Comparison of ENCODE assay signal across 12 cellular contexts in genomic region chr6:18389479-18389878, GRCh38. TPM values are rescaled to one million over a fixed set of nuclear protein-coding genes. Genes with fewer than 3 reads are reported as not detected.
A peak's percentile ranks its signal among the peaks of the same experiment; 100 is the strongest.
DNase-seq lines count a peak whose midpoint lies in the region; ATAC-seq, FAIRE-seq and TF ChIP-seq lines count a peak whose summit lies in the region.
"Had no signal": no experiment of that assay in that cellular context is flagged by ENCODE, and none has a peak within 500 bp of the region (broad histone marks: within the 10 kb centered on the region; RNA-seq: fewer than 3 reads in every experiment).

No MANE protein-coding gene starts in this region.

- peaks cover 0 to 2% of the 10 kb centered on the region in 2 donors for H3K36me3 Mint-ChIP-seq in activated T-cell treated with anti-CD3 and anti-CD28 coated beads, Interleukin-2, amount 50 U/mL, for 72 hours (ENCODE audit: insufficient read depth in 2 of 2)
- peaks cover 24% of the 10 kb centered on the region for H3K36me3 Mint-ChIP-seq in MCF 10A (ENCODE audit: insufficient read depth, unreplicated experiment)

- peak overlapping the region; percentile 29 to 56 for H3K27ac ChIP-seq in tibial artery

- H3K9me3 ChIP-seq in tibial artery, result no peaks in the 10 kb centered on the region

- no peaks in the 10 kb centered on the region for H3K36me3 ChIP-seq in tibial artery

- H3K27me3 Mint-ChIP-seq in activated T-cell treated with anti-CD3 and anti-CD28 coated beads, Interleukin-2, amount 50 U/mL, for 72 hours (ENCODE audit: low read depth), result peaks cover 11% of the 10 kb centered on the region
- no peaks in the 10 kb centered on the region for H3K27me3 Mint-ChIP-seq in MCF 10A (ENCODE audit: insufficient read depth, unreplicated experiment)

- intact Hi-C loops in MCF 10A (cut with micrococcal nuclease), result loop anchor here (5.0 kb wide), 2 partner anchors 58 to 127 kb away; partner anchors contain the start of gene DEK
- intact Hi-C loops in tibial artery (cut with DNase I; ENCODE audit: low total_unique reads), result no loop called here

- H3K4me3 ChIP-seq in tibial artery, result peak overlapping the region; percentile 58 to 60

- peaks cover 0 to 50% (median 25%) of the 10 kb centered on the region in 4 donors for H3K4me1 ChIP-seq in tibial artery

- POLR2A ChIA-PET in MCF 10A (lab: Yijun Ruan, JAX), result interaction anchor here (1.0 to 8.9 kb wide), 21 partner anchors 10 to 145 kb away, joined by 3 to 159 read pairs (median 7); partner anchors contain the start of gene DEK

- no peak for TF ChIP-seq CTCF in MCF 10A (IDR thresholded peaks at IDR 0.05; ENCODE audit: unreplicated experiment)
- no peak for TF ChIP-seq CTCF in tibial artery (IDR thresholded peaks at IDR 0.05)

- H3K9me3 Mint-ChIP-seq in activated T-cell treated with anti-CD3 and anti-CD28 coated beads, Interleukin-2, amount 50 U/mL, for 72 hours, result no peaks in the 10 kb centered on the region
- no peaks in the 10 kb centered on the region for H3K9me3 Mint-ChIP-seq in MCF 10A (ENCODE audit: unreplicated experiment)

- H3K27me3 ChIP-seq in tibial artery, result no peaks in the 10 kb centered on the region

- H3K4me3 Mint-ChIP-seq in activated T-cell treated with anti-CD3 and anti-CD28 coated beads, Interleukin-2, amount 50 U/mL, for 72 hours, result peak overlapping the region; percentile 94 to 96
- H3K4me3 Mint-ChIP-seq in MCF 10A (ENCODE audit: unreplicated experiment), result peak overlapping the region; percentile 84

- H3K4me1 Mint-ChIP-seq in activated T-cell treated with anti-CD3 and anti-CD28 coated beads, Interleukin-2, amount 50 U/mL, for 72 hours (ENCODE audit: low read depth), result peaks cover 52% of the 10 kb centered on the region
- H3K4me1 Mint-ChIP-seq in MCF 10A (ENCODE audit: insufficient read depth, unreplicated experiment), result peaks cover 23% of the 10 kb centered on the region

- no TSS peak for BruUV-seq in MCF 10A (replicated peaks; lab: Mats Ljungman, UMichigan)

- no peak for FAIRE-seq in frontal cortex (lab: Jason Lieb, UNC)
- FAIRE-seq: islet of Langerhans had no signal

- ATAC-seq in activated T-cell treated with anti-CD3 and anti-CD28 coated beads, Interleukin-2, amount 50 U/mL, for 72 hours (replicated peaks in 1 of 2), result no peak

- CTCF ChIA-PET in MCF 10A (lab: Yijun Ruan, JAX), result interaction anchor here (0.7 to 1.9 kb wide), 3 partner anchors 65 to 1400 kb away, joined by 3 to 8 read pairs (median 5); no protein-coding TSS in a partner anchor

- no peak for DNase-seq in activated T-cell treated with anti-CD3 and anti-CD28 coated beads, Interleukin-2, amount 50 U/mL, for 72 hours
- no peak for DNase-seq in activated T-cell treated with anti-CD3 and anti-CD28 coated beads, Interleukin-2, amount 50 U/mL, for 48 hours
- peak; percentile 36 for DNase-seq in MCF 10A (ENCODE audit: unreplicated experiment)
- DNase-seq in medulla oblongata (ENCODE audit: extremely low spot score), result peak; percentile 14
- DNase-seq in tibial artery, result no peak
- no peak for DNase-seq in NCI-H510A treated with DMSO at 0.1 percent for 48 hours (lab: John Stamatoyannopoulos, UW)
- no peak for DNase-seq in cortex of kidney (lab: John Stamatoyannopoulos, UW)
- no peak for DNase-seq in frontal cortex (ENCODE audit: low spot score in 2 of 2)
- DNase-seq: activated CD4-positive, alpha-beta T cell treated with anti-CD3 and anti-CD28 coated beads, Interleukin-2, amount 50 U/mL, for 48 hours; central memory CD4-positive, alpha-beta T cell; stimulated activated CD4-positive, alpha-beta T cell treated with anti-CD3 and anti-CD28 coated beads, Interleukin-4, amount 100 ng/mL, for 24 hours had no signal

- H3K27ac Mint-ChIP-seq in activated T-cell treated with anti-CD3 and anti-CD28 coated beads, Interleukin-2, amount 50 U/mL, for 72 hours, result no peak overlapping the region
- peak overlapping the region; percentile 73 for H3K27ac Mint-ChIP-seq in MCF 10A (ENCODE audit: low read depth, unreplicated experiment)

RNA-seq across cellular contexts. Expression of gene RNF144B, which starts 2.3 kb away (rescaled TPM):
- total RNA-seq in activated T-cell treated with anti-CD3 and anti-CD28 coated beads, Interleukin-2, amount 50 U/mL, for 72 hours, result 10 to 100 TPM in 1 of 2 donors, 1 to 10 TPM in 1; 9.4 to 11.9 TPM
- total RNA-seq in MCF 10A (2022), result 40.6 and 57.9 TPM in 2 replicates
- total RNA-seq in frontal cortex, result 2.9 TPM

Comparison
In these comparisons a context has a peak if more than half of its experiments do, and no peak if none do; other contexts are left out.
1. DNase-seq: peak in MCF 10A (single experiment) and medulla oblongata (single experiment); none in activated T-cell treated with anti-CD3 and anti-CD28 coated beads, Interleukin-2, amount 50 U/mL, for 72 hours (0 of 2), activated T-cell treated with anti-CD3 and anti-CD28 coated beads, Interleukin-2, amount 50 U/mL, for 48 hours (0 of 2), tibial artery (0 of 2), NCI-H510A treated with DMSO at 0.1 percent for 48 hours (single experiment), cortex of kidney (single experiment) and frontal cortex (0 of 2).